ENCODE assay signal across 11 cellular contexts in the genomic region with DNA sequence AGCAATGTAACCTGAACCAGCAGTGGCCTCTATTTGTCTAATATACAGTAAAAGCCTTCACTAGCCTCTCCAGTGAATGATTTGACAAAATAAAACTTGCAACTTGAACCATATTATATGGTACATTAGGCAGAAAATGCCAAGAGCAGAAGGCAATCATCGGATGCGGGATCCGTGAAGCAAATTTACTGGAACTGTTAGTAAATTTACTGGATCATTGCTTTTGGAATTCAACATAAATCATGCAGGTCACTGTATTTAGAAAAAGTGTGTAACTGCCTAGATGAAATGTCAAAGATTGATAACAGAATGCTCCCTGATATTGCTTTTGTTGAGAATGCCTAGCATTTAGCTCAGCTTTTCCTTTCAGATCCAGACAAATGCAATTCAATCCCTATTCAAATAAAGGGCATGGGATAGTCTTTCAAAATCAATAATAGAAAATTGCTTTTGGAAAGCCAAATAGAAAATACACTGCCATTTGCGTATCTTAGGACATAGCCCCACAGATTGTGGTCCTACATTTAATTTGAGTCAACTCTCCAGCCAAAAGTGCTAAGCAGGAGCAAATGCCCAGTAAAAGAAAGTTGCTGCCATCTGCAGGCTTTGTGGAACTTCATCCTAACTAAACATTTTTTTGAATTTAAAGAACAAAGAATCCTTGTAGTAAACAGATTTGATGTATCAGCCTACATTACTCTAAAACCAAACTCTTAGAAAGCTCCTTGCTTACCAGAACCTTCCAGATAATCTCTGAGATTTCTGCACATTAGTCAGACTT.
DNase-seq lines count a peak whose midpoint lies in the region; ATAC-seq and TF ChIP-seq lines count a peak whose summit lies in the region.
"Had no signal": no experiment of that assay in that cellular context is flagged by ENCODE, and none has a peak within 500 bp of the region (broad histone marks: within the 10 kb centered on the region; RNA-seq: fewer than 3 reads in every experiment).

No MANE protein-coding gene starts in this region.

- no peak overlapping the region for H3K4ac ChIP-seq in mesenchymal stem cell (ENCODE audit: low read depth in 1 of 2, low read length in 2 of 2)

- no peak overlapping the region for H2BK12ac ChIP-seq in mesenchymal stem cell (ENCODE audit: low read length in 2 of 2)

- no peak overlapping the region for H2BK5ac ChIP-seq in mesenchymal stem cell (ENCODE audit: low read depth, low read length, poor library complexity, severe bottlenecking)

- no peak overlapping the region for H4K8ac ChIP-seq in mesenchymal stem cell (ENCODE audit: low read length)

- POLR2A ChIA-PET in naive thymus-derived CD4-positive, alpha-beta T cell (lab: Charles Lee): no interaction called here

- no peak overlapping the region for H4K91ac ChIP-seq in mesenchymal stem cell (ENCODE audit: low read length)

- H3K14ac ChIP-seq in mesenchymal stem cell (ENCODE audit: low read length in 2 of 2): no peak overlapping the region

- H3K23ac ChIP-seq in mesenchymal stem cell (ENCODE audit: low read length in 2 of 2): no peak overlapping the region

- in situ Hi-C loops in astrocyte of the spinal cord (cut with HindIII; ENCODE audit: low sequenced_read_pairs): no loop called here

- no peak for ATAC-seq in naive thymus-derived CD4-positive, alpha-beta T cell
- ATAC-seq: GM12878 had no signal

- H2AFZ ChIP-seq in mesenchymal stem cell (ENCODE audit: low read depth, low read length): no peak overlapping the region

- H3K9me3 ChIP-seq in mesenchymal stem cell (ENCODE audit: control insufficient read depth, low read length): no peaks in the 10 kb centered on the region
- no peaks in the 10 kb centered on the region for H3K9me3 ChIP-seq in naive thymus-derived CD4-positive, alpha-beta T cell (ENCODE audit: control insufficient read depth in 2 of 3, low read length in 3 of 3)
- H3K9me3 ChIP-seq in Peyer's patch: no peaks in the 10 kb centered on the region

- WGBS in mesenchymal stem cell: 95% methylated on average over 4 of the region's 4 CpGs

- no peak overlapping the region for H3K27ac ChIP-seq in mesenchymal stem cell (ENCODE audit: low read length, poor library complexity, severe bottlenecking)
- no peak overlapping the region for H3K27ac ChIP-seq in naive thymus-derived CD4-positive, alpha-beta T cell (ENCODE audit: low read depth, low read length)
- H3K27ac ChIP-seq in Peyer's patch: no peak overlapping the region

- no peak overlapping the region for H2AK5ac ChIP-seq in mesenchymal stem cell (ENCODE audit: low read length, severe bottlenecking)

- TF ChIP-seq CTCF in astrocyte of the spinal cord (IDR thresholded peaks at IDR 0.05; ENCODE audit: low read depth, low read length): peak; percentile 36
- TF ChIP-seq CTCF in Peyer's patch (IDR thresholded peaks at IDR 0.05): no peak

- H3K36me3 ChIP-seq in mesenchymal stem cell (ENCODE audit: control insufficient read depth in 1 of 2, insufficient read depth in 2 of 2, low read depth in 1 of 2, low read length in 2 of 2) (no peaks in the 10 kb centered on the region), Peyer's patch (no peaks in the 10 kb centered on the region)
- H3K36me3 ChIP-seq in naive thymus-derived CD4-positive, alpha-beta T cell (ENCODE audit: control insufficient read depth in 2 of 3, insufficient read depth in 3 of 3, low read length in 3 of 3): no peaks in the 10 kb centered on the region

- H3K79me1 ChIP-seq in mesenchymal stem cell (replicated peaks; ENCODE audit: low read length, poor library complexity, severe bottlenecking): no peaks in the 10 kb centered on the region

- no peaks in the 10 kb centered on the region for H3K9me3 Mint-ChIP-seq in naive thymus-derived CD4-positive, alpha-beta T cell

- H2BK120ac ChIP-seq in mesenchymal stem cell (ENCODE audit: low read depth, low read length): no peak overlapping the region

- DNase-seq in DMS53 (lab: John Stamatoyannopoulos, UW): peak; percentile 47
- DNase-seq in MV-4-11 (lab: John Stamatoyannopoulos, UW): peak; percentile 5
- peak; percentile 46 for DNase-seq in astrocyte of the spinal cord (ENCODE audit: low read depth, low spot score)
- peak; percentile 9 for DNase-seq in mesenchymal stem cell
- no peak for DNase-seq in naive thymus-derived CD4-positive, alpha-beta T cell
- DNase-seq in cortex of kidney (lab: John Stamatoyannopoulos, UW): no peak
- DNase-seq in middle frontal gyrus (ENCODE audit: extremely low spot score, low spot score): no peak
- no peak for DNase-seq in Peyer's patch
- DNase-seq: activated T-cell treated with anti-CD3 and anti-CD28 coated beads, Interleukin-2, amount 50 U/mL, for 48 hours; RPMI8226 had no signal

- H3K4me1 Mint-ChIP-seq in naive thymus-derived CD4-positive, alpha-beta T cell: no peaks in the 10 kb centered on the region

- no peaks in the 10 kb centered on the region for H3K4me1 ChIP-seq in mesenchymal stem cell (ENCODE audit: control insufficient read depth, insufficient read depth, low read depth, low read length)
- no peaks in the 10 kb centered on the region for H3K4me1 ChIP-seq in naive thymus-derived CD4-positive, alpha-beta T cell (ENCODE audit: control insufficient read depth in 2 of 2, insufficient read depth in 2 of 2, low read length in 2 of 2)
- no peaks in the 10 kb centered on the region for H3K4me1 ChIP-seq in Peyer's patch

- H3K27ac Mint-ChIP-seq in naive thymus-derived CD4-positive, alpha-beta T cell: no peak overlapping the region

- no peak for TF ChIP-seq POLR2A in Peyer's patch (IDR thresholded peaks at IDR 0.05)

- H3K4me3 Mint-ChIP-seq in naive thymus-derived CD4-positive, alpha-beta T cell: no peak overlapping the region

- intact Hi-C loops in naive thymus-derived CD4-positive, alpha-beta T cell (cut with micrococcal nuclease): no loop called here

- H3K9ac ChIP-seq in mesenchymal stem cell (ENCODE audit: low read length): no peak overlapping the region

- CTCF ChIA-PET in naive thymus-derived CD4-positive, alpha-beta T cell (lab: Charles Lee): no interaction called here

- no peak overlapping the region for H3K18ac ChIP-seq in mesenchymal stem cell (ENCODE audit: low read depth in 1 of 2, low read length in 2 of 2)

- peaks cover 0 to 13% (median 9%) of the 10 kb centered on the region in 5 donors for H3K27me3 Mint-ChIP-seq in naive thymus-derived CD4-positive, alpha-beta T cell

- no peak overlapping the region for H3K4me2 ChIP-seq in mesenchymal stem cell (ENCODE audit: low read length, poor library complexity, severe bottlenecking)

- H3K36me3 Mint-ChIP-seq in naive thymus-derived CD4-positive, alpha-beta T cell: no peaks in the 10 kb centered on the region

- no peaks in the 10 kb centered on the region for H3K27me3 ChIP-seq in mesenchymal stem cell (ENCODE audit: control insufficient read depth in 1 of 2, insufficient read depth in 1 of 2, low read length in 2 of 2)
- no peaks in the 10 kb centered on the region for H3K27me3 ChIP-seq in naive thymus-derived CD4-positive, alpha-beta T cell (ENCODE audit: control insufficient read depth in 2 of 2, insufficient read depth in 2 of 2, low read length in 2 of 2)
- no peaks in the 10 kb centered on the region for H3K27me3 ChIP-seq in Peyer's patch

- H2BK15ac ChIP-seq in mesenchymal stem cell (ENCODE audit: low read depth, poor library complexity, severe bottlenecking): no peak overlapping the region

- no peak overlapping the region for H3K4me3 ChIP-seq in astrocyte of the spinal cord (ENCODE audit: low read depth, low read length)
- H3K4me3 ChIP-seq in mesenchymal stem cell (ENCODE audit: insufficient read depth in 1 of 2, low read depth in 1 of 2, low read length in 2 of 2): no peak overlapping the region
- H3K4me3 ChIP-seq in naive thymus-derived CD4-positive, alpha-beta T cell (ENCODE audit: low read length): no peak overlapping the region
- no peak overlapping the region for H3K4me3 ChIP-seq in Peyer's patch
- H3K4me3 ChIP-seq: GM12878 had no signal

Comparison
In these comparisons a context has a peak if more than half of its experiments do, and no peak if none do; other contexts are left out.
1. DNase-seq: peak in DMS53 (single experiment), MV-4-11 (single experiment), astrocyte of the spinal cord (single experiment) and mesenchymal stem cell (single experiment); none in naive thymus-derived CD4-positive, alpha-beta T cell (0 of 9), cortex of kidney (single experiment), middle frontal gyrus (single experiment) and Peyer's patch (0 of 3).